27 cellular contexts compared by ENCODE assay signal in the genomic region with DNA sequence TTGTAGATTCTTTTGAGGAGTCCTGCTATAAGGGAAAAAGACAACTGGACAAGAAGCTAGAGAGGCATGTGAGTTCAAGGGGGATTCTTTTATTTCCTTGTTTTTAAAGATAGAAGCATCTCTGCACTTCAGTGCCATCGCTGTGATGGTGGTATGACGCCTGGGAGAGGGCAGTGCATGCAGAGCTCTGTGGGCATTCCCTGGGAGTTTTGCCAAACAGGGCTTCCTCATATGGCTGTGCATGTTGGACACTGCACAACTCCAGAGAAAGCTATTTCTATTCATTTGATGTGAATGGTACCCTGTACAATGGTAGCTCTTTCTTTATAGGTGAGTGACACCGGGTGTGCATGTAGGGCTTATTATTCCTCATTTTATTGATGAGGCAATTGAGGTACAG.
"Had no signal": no experiment of that assay in that cellular context is flagged by ENCODE, and none has a peak within 500 bp of the region (broad histone marks: within the 10 kb centered on the region; RNA-seq: fewer than 3 reads in every experiment).

No MANE protein-coding gene starts in this region.

- DNase-seq: activated effector memory CD4-positive, alpha-beta T cell treated with anti-CD3 and anti-CD28 coated beads, Interleukin-2, amount 50 U/mL, for 16 hours; activated effector memory CD4-positive, alpha-beta T cell treated with Interleukin-2 at 50 U/mL for 16 hours; activated gamma-delta T cell; activated gamma-delta T cell treated with Interleukin-2 at 50 U/mL for 16 hours; activated naive CD4-positive, alpha-beta T cell; activated naive CD4-positive, alpha-beta T cell treated with anti-CD3 and anti-CD28 coated beads for 36 hours; activated naive CD4-positive, alpha-beta T cell treated with anti-CD3 and anti-CD28 coated beads, Interleukin-2, amount 10 ng/mL, durations not matched to agents 7 days and 5 days; activated naive CD4-positive, alpha-beta T cell treated with anti-CD3 and anti-CD28 coated beads, Interleukin-2, amount 50 U/mL, for 16 hours; activated naive CD4-positive, alpha-beta T cell treated with Interleukin-2 at 50 U/mL for 16 hours; activated naive CD8-positive, alpha-beta T cell treated with anti-CD3 and anti-CD28 coated beads for 36 hours; activated naive CD8-positive, alpha-beta T cell treated with anti-CD3 and anti-CD28 coated beads, Interleukin-2, amount 10 ng/mL, durations not matched to agents 7 days and 5 days; activated naive CD8-positive, alpha-beta T cell treated with anti-CD3 and anti-CD28 coated beads, Interleukin-2, amount 50 U/mL, for 24 hours; activated T-cell treated with anti-CD3 and anti-CD28 coated beads, Interleukin-2, amount 50 U/mL, for 1 hour; activated T-cell treated with anti-CD3 and anti-CD28 coated beads, Interleukin-2, amount 50 U/mL, for 24 hours; activated T-cell treated with anti-CD3 and anti-CD28 coated beads, Interleukin-2, amount 50 U/mL, for 4 hours; activated T-cell treated with anti-CD3 and anti-CD28 coated beads, Interleukin-2, amount 50 U/mL, for 48 hours; activated T-cell treated with anti-CD3 and anti-CD28 coated beads, Interleukin-2, amount 50 U/mL, for 72 hours; adrenal gland; amniotic stem cell; amygdala; anterior cingulate cortex; aorta; body of pancreas; brain microvascular endothelial cell; central memory CD4-positive, alpha-beta T cell had no signal

- ATAC-seq: activated naive CD4-positive, alpha-beta T cell treated with anti-CD3 and anti-CD28 coated beads, Interleukin-2, amount 50 U/mL, for 72 hours; activated naive CD8-positive, alpha-beta T cell treated with anti-CD3 and anti-CD28 coated beads, Interleukin-2, amount 50 U/mL, for 24 hours; activated T-cell treated with anti-CD3 and anti-CD28 coated beads, Interleukin-2, amount 50 U/mL, for 4 hours; activated T-cell treated with anti-CD3 and anti-CD28 coated beads, Interleukin-2, amount 50 U/mL, for 72 hours; activated T-helper 17 cell treated with anti-CD3 and anti-CD28 coated beads, Interleukin-2, amount 50 U/mL, for 72 hours; body of pancreas had no signal
